Comparison of ENCODE assay signal across 1 cellular context in genomic region chr2:96817882-96818281, GRCh38.
TF ChIP-seq lines count a peak whose summit lies in the region.

No MANE protein-coding gene starts in this region.

TF ChIP-seq in GM12878, 131 proteins besides CTCF, POLR2A, EP300 and RAD21:
- no peak for TF ChIP-seq SMC3 (IDR thresholded peaks at IDR 0.05; ENCODE audit: borderline replicate concordance, low read length)
- TF ChIP-seq BHLHE40 (IDR thresholded peaks at IDR 0.05; ENCODE audit: borderline replicate concordance in 1 of 2, low read depth in 2 of 2, low read length in 1 of 2) = no peak
